ENCODE assay signal across 8 cellular contexts in the genomic region with DNA sequence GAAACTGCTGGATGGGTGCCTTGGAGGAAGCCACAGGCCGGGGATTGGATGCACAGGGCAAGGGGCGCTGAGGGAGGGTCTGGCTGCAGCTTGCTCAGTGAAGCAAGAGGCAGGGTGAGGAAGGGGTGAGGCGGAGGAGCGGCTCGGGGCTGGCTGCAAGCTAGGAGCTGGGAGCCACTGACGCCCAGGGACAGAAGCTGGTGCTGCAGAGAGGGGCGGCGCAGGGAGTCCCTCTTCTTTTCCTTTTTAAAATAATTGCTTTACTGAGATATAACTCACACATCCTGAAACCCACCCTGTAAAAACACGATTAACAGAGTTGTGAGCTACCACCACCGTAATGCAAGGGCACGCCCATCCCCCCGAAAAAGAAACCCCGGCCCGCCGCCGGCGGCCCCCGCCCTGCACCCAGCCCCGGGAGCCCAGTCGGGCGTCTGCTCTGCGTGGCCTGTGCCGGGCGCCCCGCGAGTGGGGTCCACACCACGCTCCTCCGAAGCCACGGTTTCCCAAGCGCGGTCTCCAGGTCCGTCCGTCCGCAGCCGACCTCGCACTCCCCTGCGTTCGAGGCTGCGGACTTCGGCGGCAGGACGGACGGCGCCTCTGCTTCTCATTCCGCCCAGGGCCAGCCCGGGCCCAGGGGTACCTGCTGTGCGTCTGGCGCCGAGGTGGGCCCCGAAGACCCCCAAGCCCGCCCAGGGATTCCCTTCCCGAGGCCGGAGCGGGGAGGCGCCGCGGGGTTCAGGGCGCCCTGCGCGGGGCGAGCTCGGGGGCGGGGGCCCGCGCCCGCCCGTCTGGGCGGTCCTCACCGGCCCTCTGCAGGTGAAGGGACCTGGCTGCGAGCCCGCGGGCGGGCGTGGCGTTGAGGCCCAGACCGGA. TPM values are rescaled to one million over a fixed set of nuclear protein-coding genes. Genes with fewer than 3 reads are reported as not detected.
DNase-seq lines count a peak whose midpoint lies in the region; ATAC-seq and TF ChIP-seq lines count a peak whose summit lies in the region.

No MANE protein-coding gene starts in this region.

- H3K27me3 ChIP-seq in AG04450 (ENCODE audit: control insufficient read depth, insufficient read depth, low read length) (no peaks in the 10 kb centered on the region), gastroesophageal sphincter (no peaks in the 10 kb centered on the region), neutrophil (no peaks in the 10 kb centered on the region)

- H3K4me3 ChIP-seq in AG04450 (ENCODE audit: low read depth, low read length) = peak overlapping the region; percentile 71
- peak overlapping the region; percentile 97 for H3K4me3 ChIP-seq in OCI-LY7 (ENCODE audit: low read depth, low read length, poor library complexity, severe bottlenecking)
- H3K4me3 ChIP-seq in gastroesophageal sphincter = peak overlapping the region; percentile 58 to 94
- H3K4me3 ChIP-seq in neutrophil (ENCODE audit: low read depth in 1 of 2, low read length in 1 of 2) = peak overlapping the region; percentile 86 to 91

- peaks cover 17% of the 10 kb centered on the region; the same call in 1 of the 2 replicates for H3K79me2 ChIP-seq in OCI-LY7 (ENCODE audit: insufficient read depth, low read depth, low read length)

- H3K9me3 ChIP-seq in AG04450 (ENCODE audit: control insufficient read depth, insufficient read depth, low read length) (peaks cover 16% of the 10 kb centered on the region), OCI-LY7 (ENCODE audit: low read length) (no peaks in the 10 kb centered on the region), gastroesophageal sphincter (no peaks in the 10 kb centered on the region), neutrophil (no peaks in the 10 kb centered on the region)

- H3K36me3 ChIP-seq in OCI-LY7 (ENCODE audit: insufficient read depth, low read length) (peaks cover 22% of the 10 kb centered on the region), gastroesophageal sphincter (peaks cover 0 to 20% of the 10 kb centered on the region in 2 donors), neutrophil (peaks cover 20% of the 10 kb centered on the region)

- WGBS in gastroesophageal sphincter (ENCODE audit: low coverage in 1 of 2), 2 donors = 0% methylated on average over 4 to 11 of the region's 76 CpGs

- H3K27ac ChIP-seq in AG04450 (ENCODE audit: low read depth, low read length) = peak overlapping the region; percentile 65
- H3K27ac ChIP-seq in OCI-LY7 (ENCODE audit: low read depth, low read length, poor library complexity, severe bottlenecking) = peak overlapping the region; percentile 61
- peak overlapping the region; percentile 75 to 99 (median 96) for H3K27ac ChIP-seq in gastroesophageal sphincter
- H3K27ac ChIP-seq in neutrophil = peak overlapping the region; percentile 100

- ATAC-seq in HG02943 (IDR thresholded peaks at IDR 0.05; ENCODE audit: low read depth, unreplicated experiment) = peak; percentile 23
- ATAC-seq in gastroesophageal sphincter = peak; percentile 6
- ATAC-seq in HG02623 (IDR thresholded peaks at IDR 0.05; ENCODE audit: unreplicated experiment) = no peak

- H4K20me1 ChIP-seq in OCI-LY7 (ENCODE audit: insufficient read depth, low read length) = peaks cover 5% of the 10 kb centered on the region; the same call in 1 of the 2 replicates

- POLR2A ChIA-PET in AG04450 (lab: Yijun Ruan, JAX) = interaction anchor here (0.5 to 2.7 kb wide), 8 partner anchors 10 to 513 kb away, joined by 3 to 33 read pairs (median 4); partner anchors contain the start of genes CTBP1 and SLBP
- POLR2A ChIA-PET in OCI-LY7 (lab: Charles Lee) = interaction anchor here (0.6 to 2.1 kb wide), 4 partner anchors 56 to 242 kb away, joined by 3 to 10 read pairs (median 4); partner anchors contain the start of gene MAEA

- no peak for TF ChIP-seq EP300 in gastroesophageal sphincter (IDR thresholded peaks at IDR 0.05)

- CTCF ChIA-PET in AG04450 (lab: Charles Lee) (interaction anchor here (0.6 to 3.6 kb wide), 5 partner anchors 10 to 219 kb away, joined by 3 to 22 read pairs (median 4); no protein-coding TSS in a partner anchor), OCI-LY7 (lab: Charles Lee; ENCODE audit: unreplicated experiment) (interaction anchor here (0.6 to 1.5 kb wide), 3 partner anchors 65 to 639 kb away, joined by 3 read pairs; no protein-coding TSS in a partner anchor)

- H2AFZ ChIP-seq in OCI-LY7 (ENCODE audit: low read length) = peak overlapping the region; percentile 93

- no peak for TF ChIP-seq POLR2A in gastroesophageal sphincter (IDR thresholded peaks at IDR 0.05)

- H3K9me2 ChIP-seq in OCI-LY7 (ENCODE audit: insufficient read depth, low read length) = no peaks in the 10 kb centered on the region

- no TSS peak for BruUV-seq in OCI-LY7 (replicated peaks; lab: Mats Ljungman, UMichigan)

- peak overlapping the region; percentile 78 for H3K4me2 ChIP-seq in OCI-LY7 (ENCODE audit: low read length)

- TF ChIP-seq CTCF in AG04450 (IDR thresholded peaks at IDR 0.05; ENCODE audit: low read depth, low read length) (peak; percentile 44), GM13976 (IDR thresholded peaks at IDR 0.05; ENCODE audit: borderline replicate concordance, control extremely low read depth, extremely low read depth, insufficient read depth, missing control alignments) (peak; percentile 30), OCI-LY7 (conservative IDR thresholded peaks at IDR 0.05; ENCODE audit: low read length) (peak; percentile 51; the same call in 1 of the 2 replicates), gastroesophageal sphincter (IDR thresholded peaks at IDR 0.05) (no peak), neutrophil (IDR thresholded peaks at IDR 0.05) (peak; percentile 20)

- in situ Hi-C loops in GM13976 (cut with MboI; ENCODE audit: low sequenced_read_pairs, unreplicated experiment) = loop anchor here (10.0 kb wide), 1 partner anchor 211 kb away; no protein-coding TSS in a partner anchor

- intact Hi-C loops in OCI-LY7 (cut with micrococcal nuclease; ENCODE audit: unreplicated experiment) = loop anchor here (1.0 to 5.0 kb wide), 7 partner anchors 57 to 375 kb away; partner anchors contain the start of genes CTBP1, FGFRL1, MAEA and TACC3

- peaks cover 29% of the 10 kb centered on the region for H3K4me1 ChIP-seq in OCI-LY7 (ENCODE audit: insufficient read depth, low read length, poor library complexity, severe bottlenecking)
- peaks cover 0 to 45% (median 21%) of the 10 kb centered on the region in 3 donors for H3K4me1 ChIP-seq in gastroesophageal sphincter
- H3K4me1 ChIP-seq in neutrophil (ENCODE audit: control insufficient read depth in 1 of 2, insufficient read depth in 1 of 2, low read depth in 1 of 2, low read length in 1 of 2) = peaks cover 24 to 38% of the 10 kb centered on the region in 2 experiments

- DNase-seq in AG04450 (ENCODE audit: low read depth, low spot score) (no peak), GM13976 (ENCODE audit: low spot score) (peak; percentile 66), OCI-LY7 (ENCODE audit: low spot score) (peak; percentile 71), activated gamma-delta T cell treated with Interleukin-2 at 50 U/mL for 16 hours (peak; percentile 35)

RNA-seq across cellular contexts. Expression of gene UVSSA, which starts 0.9 kb away (rescaled TPM):
- 4.9 and 5.2 TPM in 2 replicates for polyA plus RNA-seq in AG04450 (2011; rRNA removed)
- polyA minus RNA-seq in AG04450 (2011; rRNA and poly(A)+ RNA removed) = 4.0 and 4.6 TPM in 2 replicates
- 13.2 and 17.9 TPM in 2 replicates for total RNA-seq in OCI-LY7 (2014; rRNA removed; shearing (Covaris generic))
- 43.2 and 45.0 TPM in 2 replicates for total RNA-seq in OCI-LY7 (2022)
- 10 to 100 TPM in 2 of 4 donors, 1 to 10 TPM in 2; 3.1 to 24.1 (median 9.9) TPM for total RNA-seq in gastroesophageal sphincter

RNA-seq across cellular contexts. Expression of gene MAEA, which starts 56.5 kb away (rescaled TPM):
- 73.3 and 77.6 TPM in 2 replicates for polyA plus RNA-seq in AG04450 (2011; rRNA removed)
- polyA minus RNA-seq in AG04450 (2011; rRNA and poly(A)+ RNA removed) = 41.7 and 58.2 TPM in 2 replicates
- total RNA-seq in OCI-LY7 (2014; rRNA removed; shearing (Covaris generic)) = 52.5 and 53.2 TPM in 2 replicates
- total RNA-seq in OCI-LY7 (2022) (59.3 and 64.2 TPM in 2 replicates), gastroesophageal sphincter (10 to 100 TPM; 47.2 to 62.1 (median 53.9) TPM)

Comparison
In these comparisons a context has a peak if more than half of its experiments do, and no peak if none do; other contexts are left out.
1. CTCF ChIP-seq: peak in AG04450 (single experiment), GM13976 (single experiment), OCI-LY7 (single experiment) and neutrophil (single experiment); none in gastroesophageal sphincter (0 of 4).
2. Peak in every context shown above with its lines, with median percentiles within 50 percentile points of each other: H3K27ac ChIP-seq and H3K4me3 ChIP-seq.